Comparison of ENCODE assay signal across 16 cellular contexts in the genomic region with DNA sequence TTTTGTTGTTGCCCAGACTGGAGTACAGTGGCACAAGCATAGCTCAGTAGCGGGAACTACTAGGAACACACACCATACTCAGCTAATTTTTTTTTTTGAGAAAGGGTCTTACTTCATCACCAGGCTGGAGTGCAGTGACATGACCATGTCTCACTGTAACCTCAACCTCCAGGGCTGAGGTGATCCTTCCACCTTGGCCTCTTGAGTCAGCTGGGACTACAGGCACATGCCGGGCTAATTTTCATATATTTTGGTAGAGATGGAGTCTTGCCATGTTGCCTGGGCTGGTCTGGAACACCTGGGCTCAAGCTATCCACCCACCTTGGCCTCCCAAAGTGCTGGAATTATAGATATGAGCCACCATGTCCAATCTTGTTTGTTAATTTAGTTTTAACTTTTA. TPM values are rescaled to one million over a fixed set of nuclear protein-coding genes. Genes with fewer than 3 reads are reported as not detected.
A peak's percentile ranks its signal among the peaks of the same experiment; 100 is the strongest.
DNase-seq lines count a peak whose midpoint lies in the region; ATAC-seq and TF ChIP-seq lines count a peak whose summit lies in the region.
"Had no signal": no experiment of that assay in that cellular context is flagged by ENCODE, and none has a peak within 500 bp of the region (broad histone marks: within the 10 kb centered on the region; RNA-seq: fewer than 3 reads in every experiment).

No MANE protein-coding gene starts in this region.

- no peaks in the 10 kb centered on the region for H3K9me3 ChIP-seq in left ventricle myocardium inferior (replicated peaks)
- no peaks in the 10 kb centered on the region for H3K9me3 ChIP-seq in uterus
- H3K9me3 ChIP-seq in MG63 = no peaks in the 10 kb centered on the region
- H3K9me3 ChIP-seq: right atrium auricular region had no signal

- POLR2A ChIA-PET in WTC11 (lab: Charles Lee) = interaction anchor here (0.6 kb wide), 1 partner anchor 36 kb away, joined by 7 read pairs; no protein-coding TSS in a partner anchor

- H3K4me1 Mint-ChIP-seq in nephron = peaks cover 28% of the 10 kb centered on the region
- peaks cover 29% of the 10 kb centered on the region for H3K4me1 Mint-ChIP-seq in WTC11

- H3K4me3 Mint-ChIP-seq in nephron (no peak overlapping the region), WTC11 (no peak overlapping the region)
- H3K4me3 Mint-ChIP-seq: nephron progenitor cell had no signal

- ATAC-seq in Right ventricle myocardium inferior (no peak), WTC11 (no peak), GM21576 (IDR thresholded peaks at IDR 0.05; ENCODE audit: unreplicated experiment) (no peak)

- TF ChIP-seq CTCF in left ventricle myocardium inferior (IDR thresholded peaks at IDR 0.05; ENCODE audit: borderline replicate concordance) = no peak
- no peak for TF ChIP-seq CTCF in coronary artery (IDR thresholded peaks at IDR 0.05)
- no peak for TF ChIP-seq CTCF in nephron (IDR thresholded peaks at IDR 0.05; ENCODE audit: unreplicated experiment in 3 of 3)
- no peak for TF ChIP-seq CTCF in uterus (IDR thresholded peaks at IDR 0.05)
- no peak for TF ChIP-seq CTCF in WTC11 (IDR thresholded peaks at IDR 0.05)

- H3K27ac Mint-ChIP-seq in nephron (peak overlapping the region in 2 of 3 experiments; percentile 20 to 54), WTC11 (no peak overlapping the region)
- H3K27ac Mint-ChIP-seq: nephron progenitor cell had no signal

- H3K27me3 ChIP-seq in left ventricle myocardium inferior (ENCODE audit: low read depth) (no peaks in the 10 kb centered on the region), uterus (no peaks in the 10 kb centered on the region), MG63 (no peaks in the 10 kb centered on the region)
- H3K27me3 ChIP-seq: hepatocyte, right atrium auricular region had no signal

- H3K9me3 Mint-ChIP-seq in nephron = no peaks in the 10 kb centered on the region
- no peaks in the 10 kb centered on the region for H3K9me3 Mint-ChIP-seq in WTC11
- H3K9me3 Mint-ChIP-seq: nephron progenitor cell had no signal

- CTCF ChIA-PET in WTC11 (lab: Charles Lee) = interaction anchor here (1.2 kb wide), 1 partner anchor 25 kb away, joined by 3 read pairs; no protein-coding TSS in a partner anchor

- DNase-seq in left ventricle myocardium inferior = no peak
- no peak for DNase-seq in Right ventricle myocardium inferior (ENCODE audit: missing footprints)
- no peak for DNase-seq in coronary artery (ENCODE audit: low spot score)
- no peak for DNase-seq in uterus
- DNase-seq in MG63 = no peak
- DNase-seq in WTC11 (ENCODE audit: low spot score) = no peak
- DNase-seq: DMS153; GOT3; nephron progenitor cell; SIG-M5; stimulated activated CD4-positive, alpha-beta T cell treated with anti-CD3 and anti-CD28 coated beads, Interleukin-2, amount 100 ng/mL, for 48 hours had no signal

- H3K27ac ChIP-seq in left ventricle myocardium inferior (replicated peaks) (peak overlapping the region; percentile 39), coronary artery (peak overlapping the region; percentile 32 to 72), uterus (peak overlapping the region; percentile 96 to 100)
- H3K27ac ChIP-seq: hepatocyte had no signal

- no peak for TF ChIP-seq POLR2A in uterus (IDR thresholded peaks at IDR 0.05)

- H3K36me3 Mint-ChIP-seq in nephron (ENCODE audit: low read depth) (no peaks in the 10 kb centered on the region), WTC11 (no peaks in the 10 kb centered on the region)

- H3K36me3 ChIP-seq in left ventricle myocardium inferior = no peaks in the 10 kb centered on the region
- H3K36me3 ChIP-seq in uterus = no peaks in the 10 kb centered on the region
- no peaks in the 10 kb centered on the region for H3K36me3 ChIP-seq in MG63
- H3K36me3 ChIP-seq: right atrium auricular region had no signal

- H3K4me3 ChIP-seq in left ventricle myocardium inferior = no peak overlapping the region
- no peak overlapping the region for H3K4me3 ChIP-seq in coronary artery
- H3K4me3 ChIP-seq in uterus = no peak overlapping the region
- no peak overlapping the region for H3K4me3 ChIP-seq in MG63
- H3K4me3 ChIP-seq: hepatocyte, right atrium auricular region had no signal

- intact Hi-C loops in left ventricle myocardium inferior (cut with micrococcal nuclease) (no loop called here), Right ventricle myocardium inferior (cut with DNase I) (no loop called here), uterus (cut with DNase I; ENCODE audit: low total_unique reads) (no loop called here)

- H3K4me1 ChIP-seq in left ventricle myocardium inferior = peaks cover 67% of the 10 kb centered on the region
- peaks cover 4 to 12% of the 10 kb centered on the region in 2 donors for H3K4me1 ChIP-seq in uterus

- H3K27me3 Mint-ChIP-seq in nephron (ENCODE audit: low read depth) (no peaks in the 10 kb centered on the region), WTC11 (ENCODE audit: low read depth) (no peaks in the 10 kb centered on the region)

TF ChIP-seq in WTC11, 78 proteins besides CTCF, POLR2A, EP300 and RAD21 (continues in another document):
- TF ChIP-seq, protein P1, sequence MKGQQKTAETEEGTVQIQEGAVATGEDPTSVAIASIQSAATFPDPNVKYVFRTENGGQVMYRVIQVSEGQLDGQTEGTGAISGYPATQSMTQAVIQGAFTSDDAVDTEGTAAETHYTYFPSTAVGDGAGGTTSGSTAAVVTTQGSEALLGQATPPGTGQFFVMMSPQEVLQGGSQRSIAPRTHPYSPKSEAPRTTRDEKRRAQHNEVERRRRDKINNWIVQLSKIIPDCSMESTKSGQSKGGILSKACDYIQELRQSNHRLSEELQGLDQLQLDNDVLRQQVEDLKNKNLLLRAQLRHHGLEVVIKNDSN (CRISPR knock-in tag; IDR thresholded peaks at IDR 0.05) = no peak
- TF ChIP-seq ZNF263 (CRISPR knock-in tag; IDR thresholded peaks at IDR 0.05; ENCODE audit: low read depth) (no peak), MXD4 (CRISPR knock-in tag; IDR thresholded peaks at IDR 0.05; ENCODE audit: borderline replicate concordance) (no peak), ZNF121 (CRISPR knock-in tag; IDR thresholded peaks at IDR 0.05) (no peak), TEAD4 (CRISPR knock-in tag; IDR thresholded peaks at IDR 0.05) (no peak), FOXK1 (CRISPR knock-in tag; IDR thresholded peaks at IDR 0.05) (no peak)
- TF ChIP-seq, protein P2, sequence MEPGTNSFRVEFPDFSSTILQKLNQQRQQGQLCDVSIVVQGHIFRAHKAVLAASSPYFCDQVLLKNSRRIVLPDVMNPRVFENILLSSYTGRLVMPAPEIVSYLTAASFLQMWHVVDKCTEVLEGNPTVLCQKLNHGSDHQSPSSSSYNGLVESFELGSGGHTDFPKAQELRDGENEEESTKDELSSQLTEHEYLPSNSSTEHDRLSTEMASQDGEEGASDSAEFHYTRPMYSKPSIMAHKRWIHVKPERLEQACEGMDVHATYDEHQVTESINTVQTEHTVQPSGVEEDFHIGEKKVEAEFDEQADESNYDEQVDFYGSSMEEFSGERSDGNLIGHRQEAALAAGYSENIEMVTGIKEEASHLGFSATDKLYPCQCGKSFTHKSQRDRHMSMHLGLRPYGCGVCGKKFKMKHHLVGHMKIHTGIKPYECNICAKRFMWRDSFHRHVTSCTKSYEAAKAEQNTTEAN (CRISPR knock-in tag; IDR thresholded peaks at IDR 0.05) = no peak

RNA-seq across cellular contexts. Expression of a gene that starts 5.4 kb away (rescaled TPM):
- total RNA-seq in left ventricle myocardium inferior (753 TPM), Right ventricle myocardium inferior (1,017 TPM), uterus (1,000 to 10,000 TPM in 3 of 4 donors, 100 to 1,000 TPM in 1; 731 to 1,940 (median 1,478) TPM), WTC11 (2021) (56.7 to 76.8 TPM (median 73.8 TPM) in 3 replicates)
- 20.4 and 20.6 TPM in 2 replicates for total RNA-seq in MG63 (2014; rRNA removed; shearing (Covaris generic); ENCODE audit: low replicate concordance)

RNA-seq across cellular contexts. Expression of a gene that starts 19.8 kb away (rescaled TPM):
- total RNA-seq in left ventricle myocardium inferior = 90.3 TPM
- total RNA-seq in Right ventricle myocardium inferior = 71.0 TPM
- not detected for total RNA-seq in uterus
- total RNA-seq in MG63 (2014; rRNA removed; shearing (Covaris generic); ENCODE audit: low replicate concordance) = not detected in 2 replicates
- total RNA-seq in WTC11 (2021) = 0.23 to 0.50 TPM (median 0.31 TPM) in 3 replicates
- total RNA-seq: chondrocyte had no signal

RNA-seq across cellular contexts. Expression of a gene that starts 37.2 kb away (rescaled TPM):
- total RNA-seq in left ventricle myocardium inferior (45.6 TPM), Right ventricle myocardium inferior (49.1 TPM), uterus (10 to 100 TPM in 2 of 4 donors, 1 to 10 TPM in 2; 3.3 to 28.1 (median 8.6) TPM), WTC11 (2021) (3.8 to 8.3 TPM (median 6.7 TPM) in 3 replicates)
- 1.8 and 6.8 TPM in 2 replicates for total RNA-seq in MG63 (2014; rRNA removed; shearing (Covaris generic); ENCODE audit: low replicate concordance)

RNA-seq across cellular contexts. Expression of a gene that starts 37.4 kb away (rescaled TPM):
- total RNA-seq in left ventricle myocardium inferior = 0.66 TPM
- 0.62 TPM for total RNA-seq in Right ventricle myocardium inferior
- 1 to 10 TPM in 1 of 4 donors, under 1 TPM in 3; 0.26 to 5.0 (median 0.61) TPM for total RNA-seq in uterus
- 0.30 TPM in 1 of 2 replicates, not detected in the other for total RNA-seq in MG63 (2014; rRNA removed; shearing (Covaris generic); ENCODE audit: low replicate concordance)
- total RNA-seq in WTC11 (2021) = 0.21 to 0.44 TPM (median 0.22 TPM) in 3 replicates

RNA-seq across cellular contexts. Expression of a gene that starts 43.9 kb away (rescaled TPM):
- total RNA-seq in left ventricle myocardium inferior (23.0 TPM), Right ventricle myocardium inferior (25.8 TPM), uterus (10 to 100 TPM; 12.3 to 69.0 (median 32.2) TPM), WTC11 (2021) (3.0 to 3.8 TPM (median 3.8 TPM) in 3 replicates)
- total RNA-seq in MG63 (2014; rRNA removed; shearing (Covaris generic); ENCODE audit: low replicate concordance) = 30.0 and 38.9 TPM in 2 replicates

Comparison
In these comparisons a context has a peak if more than half of its experiments do, and no peak if none do; other contexts are left out.
1. H3K27ac ChIP-seq: peak in every context shown above with its lines; median percentile 98 in uterus; 52 in coronary artery; 39 in left ventricle myocardium inferior.
2. RNA of a gene that starts 19.8 kb away (total RNA-seq): 90.3 TPM in left ventricle myocardium inferior (single experiment) and 71.0 TPM in Right ventricle myocardium inferior (single experiment); 0.23 to 0.50 TPM in WTC11, not detected in uterus and not detected in MG63; every median in the first group is over 10 times any median in the second.